In the genomic region with DNA sequence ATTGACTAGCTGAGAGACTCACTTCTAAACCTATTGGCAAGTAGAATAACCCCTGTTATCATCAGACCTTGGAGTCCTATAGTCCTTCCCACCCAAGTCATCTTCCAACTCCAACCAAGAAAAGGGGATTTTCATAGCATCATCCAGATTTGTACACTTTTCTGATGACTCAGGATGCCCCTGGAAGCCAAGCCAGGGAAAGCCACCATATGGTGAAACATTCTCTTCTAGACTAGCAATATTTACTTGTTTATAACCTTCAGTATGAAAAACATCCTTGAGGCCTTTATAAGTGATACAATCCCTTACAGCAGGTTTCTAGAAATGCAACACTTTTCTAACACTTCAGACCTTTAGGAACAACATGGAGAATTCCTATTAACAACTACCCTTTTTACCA, we compare ENCODE assay signal across 26 cellular contexts.
DNase-seq lines count a peak whose midpoint lies in the region; FAIRE-seq and TF ChIP-seq lines count a peak whose summit lies in the region.
"Had no signal": no experiment of that assay in that cellular context is flagged by ENCODE, and none has a peak within 500 bp of the region (broad histone marks: within the 10 kb centered on the region; RNA-seq: fewer than 3 reads in every experiment).

No MANE protein-coding gene starts in this region.

- H2BK120ac ChIP-seq in mesenchymal stem cell (ENCODE audit: low read depth, low read length): no peak overlapping the region

- H3K79me1 ChIP-seq in mesenchymal stem cell (replicated peaks; ENCODE audit: low read length, poor library complexity, severe bottlenecking): no peaks in the 10 kb centered on the region

- H3K4me1 ChIP-seq in mammary epithelial cell (ENCODE audit: insufficient read depth, low read length) (peaks cover 2% of the 10 kb centered on the region), mesenchymal stem cell (ENCODE audit: control insufficient read depth, insufficient read depth, low read depth, low read length) (no peaks in the 10 kb centered on the region)

- intact Hi-C loops in MCF 10A (cut with micrococcal nuclease) (no loop called here), mammary epithelial cell (cut with micrococcal nuclease) (no loop called here)

- H3K27me3 ChIP-seq in mammary epithelial cell (ENCODE audit: insufficient read depth, low read length) (no peaks in the 10 kb centered on the region), MG63 (no peaks in the 10 kb centered on the region), mesenchymal stem cell (ENCODE audit: control insufficient read depth in 1 of 2, insufficient read depth in 1 of 2, low read length in 2 of 2) (no peaks in the 10 kb centered on the region)

- CTCF ChIA-PET in MCF 10A (lab: Yijun Ruan, JAX) (no interaction called here), mammary epithelial cell (lab: Charles Lee; ENCODE audit: low non-redundant PET) (no interaction called here)

- H3K4ac ChIP-seq in mesenchymal stem cell (ENCODE audit: low read depth in 1 of 2, low read length in 2 of 2): no peak overlapping the region

- H3K79me2 ChIP-seq in mammary epithelial cell (ENCODE audit: insufficient read depth, low read length): no peaks in the 10 kb centered on the region

- no peak overlapping the region for H3K4me3 Mint-ChIP-seq in MCF 10A (ENCODE audit: unreplicated experiment)
- H3K4me3 Mint-ChIP-seq: CD4-positive, alpha-beta memory T cell had no signal

- no peak overlapping the region for H2BK5ac ChIP-seq in mesenchymal stem cell (ENCODE audit: low read depth, low read length, poor library complexity, severe bottlenecking)

- no peak overlapping the region for H3K4me2 ChIP-seq in mammary epithelial cell (ENCODE audit: insufficient read depth, low read depth, low read length)
- no peak overlapping the region for H3K4me2 ChIP-seq in mesenchymal stem cell (ENCODE audit: low read length, poor library complexity, severe bottlenecking)
- H3K4me2 ChIP-seq: SK-N-SH had no signal

- no peak overlapping the region for H2BK12ac ChIP-seq in mesenchymal stem cell (ENCODE audit: low read length in 2 of 2)

- BruUV-seq in MCF 10A (replicated peaks; lab: Mats Ljungman, UMichigan): no TSS peak
- no TSS peak for BruUV-seq in mammary epithelial cell (replicated peaks; lab: Mats Ljungman, UMichigan)

- H3K4me3 ChIP-seq in mammary epithelial cell (replicated peaks in 1 of 3; ENCODE audit: insufficient read depth in 1 of 3, low read depth in 2 of 3, low read length in 3 of 3) (no peak overlapping the region), MG63 (no peak overlapping the region), fibroblast of mammary gland (ENCODE audit: control insufficient read depth, low read depth, low read length) (no peak overlapping the region), mesenchymal stem cell (ENCODE audit: insufficient read depth in 1 of 2, low read depth in 1 of 2, low read length in 2 of 2) (no peak overlapping the region)

- H2AK5ac ChIP-seq in mesenchymal stem cell (ENCODE audit: low read length, severe bottlenecking): no peak overlapping the region

- H3K36me3 ChIP-seq in mammary epithelial cell (ENCODE audit: insufficient read depth, low read length) (no peaks in the 10 kb centered on the region), MG63 (no peaks in the 10 kb centered on the region), mesenchymal stem cell (ENCODE audit: control insufficient read depth in 1 of 2, insufficient read depth in 2 of 2, low read depth in 1 of 2, low read length in 2 of 2) (no peaks in the 10 kb centered on the region)

- no peak overlapping the region for H4K8ac ChIP-seq in mesenchymal stem cell (ENCODE audit: low read length)

- TF ChIP-seq CTCF in MCF 10A (IDR thresholded peaks at IDR 0.05; ENCODE audit: unreplicated experiment) (no peak), mammary epithelial cell (conservative IDR thresholded peaks at IDR 0.05 in 1 of 2, IDR thresholded peaks at IDR 0.05 in 1 of 2; ENCODE audit: extremely low read depth in 1 of 2, insufficient read depth in 1 of 2, low read depth in 1 of 2, low read length in 2 of 2) (no peak), fibroblast of mammary gland (conservative IDR thresholded peaks at IDR 0.05; ENCODE audit: control insufficient read depth, insufficient read depth, low read depth, low read length) (no peak)

- H3K9ac ChIP-seq in mammary epithelial cell (ENCODE audit: insufficient read depth, low read length) (no peak overlapping the region), mesenchymal stem cell (ENCODE audit: low read length) (no peak overlapping the region)
- H3K9ac ChIP-seq: SK-N-SH had no signal

- no peak overlapping the region for H4K91ac ChIP-seq in mesenchymal stem cell (ENCODE audit: low read length)

- no peaks in the 10 kb centered on the region for H3K4me1 Mint-ChIP-seq in MCF 10A (ENCODE audit: insufficient read depth, unreplicated experiment)
- H3K4me1 Mint-ChIP-seq: CD4-positive, alpha-beta memory T cell had no signal

- H3K27ac Mint-ChIP-seq in MCF 10A (ENCODE audit: low read depth, unreplicated experiment): no peak overlapping the region
- H3K27ac Mint-ChIP-seq: CD4-positive, alpha-beta memory T cell had no signal

- dilution Hi-C loops in mammary epithelial cell (cut with HindIII; ENCODE audit: low sequenced_read_pairs): no loop called here

- in situ Hi-C loops in mammary epithelial cell (cut with MboI; ENCODE audit: low sequenced_read_pairs in 2 of 2): no loop called here

- peaks cover 23% of the 10 kb centered on the region for H3K9me3 Mint-ChIP-seq in MCF 10A (ENCODE audit: unreplicated experiment)

- H3K27me3 Mint-ChIP-seq in MCF 10A (ENCODE audit: insufficient read depth, unreplicated experiment): no peaks in the 10 kb centered on the region
- H3K27me3 Mint-ChIP-seq: CD4-positive, alpha-beta memory T cell had no signal

- H4K20me1 ChIP-seq in mammary epithelial cell (ENCODE audit: insufficient read depth, low read length): no peaks in the 10 kb centered on the region

- no peak overlapping the region for H3K14ac ChIP-seq in mesenchymal stem cell (ENCODE audit: low read length in 2 of 2)

- no peaks in the 10 kb centered on the region for H3K36me3 Mint-ChIP-seq in MCF 10A (ENCODE audit: insufficient read depth, unreplicated experiment)
- H3K36me3 Mint-ChIP-seq: CD4-positive, alpha-beta memory T cell had no signal

- H2BK15ac ChIP-seq in mesenchymal stem cell (ENCODE audit: low read depth, poor library complexity, severe bottlenecking): no peak overlapping the region

- H2AFZ ChIP-seq in mammary epithelial cell (ENCODE audit: low read depth, low read length) (no peak overlapping the region), mesenchymal stem cell (ENCODE audit: low read depth, low read length) (no peak overlapping the region)

- peak; percentile 8 for DNase-seq in MCF 10A (ENCODE audit: unreplicated experiment)
- no peak for DNase-seq in mammary epithelial cell
- peak; percentile 16 for DNase-seq in MG63
- peak; percentile 40 for DNase-seq in fibroblast of mammary gland (ENCODE audit: low read depth)
- peak; percentile 7 for DNase-seq in mesenchymal stem cell
- no peak for DNase-seq in RCC 7860 (ENCODE audit: low spot score)
- no peak for DNase-seq in NK-92 treated with Interleukin-12 subunit alpha and Interleukin-12 subunit beta, amount 100 ng/mL, for 24 hours (lab: John Stamatoyannopoulos, UW)
- DNase-seq in germinal center (ENCODE audit: low spot score): no peak
- DNase-seq: C1 segment of cervical spinal cord; CD4-positive, alpha-beta memory T cell; COR-L47; DMS53; GDM1; H7; KG1; NCI-H1048; NCI-H1417 treated with DMSO at 0.1 percent for 48 hours; NCI-H1694 treated with DMSO at 0.1 percent for 48 hours; NCI-H2081; NCI-H2227 treated with DMSO at 0.1 percent for 48 hours; NCI-H526 treated with DMSO at 0.1 percent for 48 hours; SK-N-SH; SW 1271 had no signal

- no peaks in the 10 kb centered on the region for H3K9me3 ChIP-seq in mammary epithelial cell (replicated peaks; ENCODE audit: insufficient read depth, low read length)
- H3K9me3 ChIP-seq in MG63: no peaks in the 10 kb centered on the region
- no peaks in the 10 kb centered on the region for H3K9me3 ChIP-seq in mesenchymal stem cell (ENCODE audit: control insufficient read depth, low read length)
- H3K9me3 ChIP-seq: SK-N-SH had no signal

- H3K18ac ChIP-seq in mesenchymal stem cell (ENCODE audit: low read depth in 1 of 2, low read length in 2 of 2): no peak overlapping the region

- H3K23ac ChIP-seq in mesenchymal stem cell (ENCODE audit: low read length in 2 of 2): no peak overlapping the region

- POLR2A ChIA-PET in MCF 10A (lab: Yijun Ruan, JAX): no interaction called here

- no peak for FAIRE-seq in RCC 7860 (lab: Jason Lieb, UNC)
- FAIRE-seq: GM18507, HTR-8/SVneo had no signal

- H3K27ac ChIP-seq in mammary epithelial cell (ENCODE audit: insufficient read depth, low read depth, low read length): no peak overlapping the region
- no peak overlapping the region for H3K27ac ChIP-seq in mesenchymal stem cell (ENCODE audit: low read length, poor library complexity, severe bottlenecking)
- H3K27ac ChIP-seq: 22Rv1 had no signal

Comparison
In these comparisons a context has a peak if more than half of its experiments do, and no peak if none do; other contexts are left out.
1. DNase-seq: peak in MCF 10A (single experiment), MG63 (single experiment), fibroblast of mammary gland (single experiment) and mesenchymal stem cell (single experiment); none in mammary epithelial cell (single experiment), RCC 7860 (single experiment), NK-92 treated with Interleukin-12 subunit alpha and Interleukin-12 subunit beta, amount 100 ng/mL, for 24 hours (single experiment) and germinal center (single experiment).